In the genomic region with DNA sequence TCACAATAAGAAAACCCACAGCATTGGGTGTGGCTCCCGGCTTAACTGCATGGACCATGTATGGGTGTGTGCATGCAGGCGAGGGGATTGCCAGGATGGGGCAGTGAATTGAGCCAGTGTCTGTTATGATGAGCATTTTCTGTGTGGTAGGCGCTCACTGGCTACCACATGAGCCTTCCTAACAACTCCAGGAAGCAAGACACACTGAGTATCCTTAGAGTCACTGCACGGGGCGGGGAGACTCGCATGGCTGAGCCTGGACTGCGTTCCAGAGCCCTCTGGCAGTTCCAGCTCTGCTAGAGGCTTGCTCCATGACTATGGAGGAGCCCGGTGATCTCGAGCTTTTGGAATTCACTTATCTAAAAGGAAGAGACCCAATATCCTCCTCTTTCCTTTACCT, we compare ENCODE assay signal across 12 cellular contexts.
DNase-seq lines count a peak whose midpoint lies in the region; ATAC-seq and TF ChIP-seq lines count a peak whose summit lies in the region.
"Had no signal": no experiment of that assay in that cellular context is flagged by ENCODE, and none has a peak within 500 bp of the region (broad histone marks: within the 10 kb centered on the region; RNA-seq: fewer than 3 reads in every experiment).

No MANE protein-coding gene starts in this region.

- TF ChIP-seq CTCF in adrenal gland (IDR thresholded peaks at IDR 0.05) (no peak), upper lobe of right lung (IDR thresholded peaks at IDR 0.05) (no peak), tibial nerve (IDR thresholded peaks at IDR 0.05) (no peak)

- H3K36me3 ChIP-seq in adrenal gland (replicated peaks in 1 of 2), result no peaks in the 10 kb centered on the region
- no peaks in the 10 kb centered on the region for H3K36me3 ChIP-seq in upper lobe of right lung
- H3K36me3 ChIP-seq in tibial nerve, result no peaks in the 10 kb centered on the region
- H3K36me3 ChIP-seq: breast epithelium, left lung, uterus had no signal

- WGBS in adrenal gland, 4 donors, result 68 to 98% (median 84%) methylated on average over 7 to 9 of the region's 9 CpGs
- 73 to 92% methylated on average over 8 to 9 of the region's 9 CpGs for WGBS in tibial nerve, 2 donors

- H3K4me1 ChIP-seq in adrenal gland (replicated peaks in 1 of 2) (peaks cover 10 to 19% of the 10 kb centered on the region in 2 donors), upper lobe of right lung (peaks cover 6% of the 10 kb centered on the region), tibial nerve (peaks cover 0 to 5% (median 0%) of the 10 kb centered on the region in 4 donors)
- H3K4me1 ChIP-seq: breast epithelium, left lung, uterus had no signal

- no peaks in the 10 kb centered on the region for H3K27me3 ChIP-seq in adrenal gland
- no peaks in the 10 kb centered on the region for H3K27me3 ChIP-seq in upper lobe of right lung
- H3K27me3 ChIP-seq in tibial nerve, result no peaks in the 10 kb centered on the region
- H3K27me3 ChIP-seq: breast epithelium, left lung, uterus had no signal

- TF ChIP-seq POLR2A in adrenal gland (IDR thresholded peaks at IDR 0.05), result no peak
- no peak for TF ChIP-seq POLR2A in tibial nerve (IDR thresholded peaks at IDR 0.05)

- ATAC-seq in left ventricle myocardium superior, result peak; percentile 36
- peak; percentile 16 for ATAC-seq in upper lobe of right lung
- no peak for ATAC-seq in HG03432 (IDR thresholded peaks at IDR 0.05; ENCODE audit: unreplicated experiment)
- no peak for ATAC-seq in GM19328 (IDR thresholded peaks at IDR 0.05; ENCODE audit: unreplicated experiment)

- DNase-seq in NCI-H345 (lab: John Stamatoyannopoulos, UW), result peak; percentile 22
- DNase-seq in NCI-H345 treated with DMSO at 0.1 percent for 48 hours (lab: John Stamatoyannopoulos, UW; ENCODE audit: unreplicated experiment), result no peak
- no peak for DNase-seq in adrenal gland
- peak; percentile 48 for DNase-seq in left ventricle myocardium superior
- DNase-seq in upper lobe of right lung, result no peak
- DNase-seq in tibial nerve (ENCODE audit: low spot score in 2 of 2), result no peak
- DNase-seq: left lung; stimulated activated CD4-positive, alpha-beta T cell treated with anti-CD3 and anti-CD28 coated beads, Interleukin-1b, Interleukin-23, amount 100 ng/mL, for 48 hours; uterus had no signal

- H3K9me3 ChIP-seq in adrenal gland (replicated peaks in 1 of 3), result no peaks in the 10 kb centered on the region
- no peaks in the 10 kb centered on the region for H3K9me3 ChIP-seq in upper lobe of right lung
- no peaks in the 10 kb centered on the region for H3K9me3 ChIP-seq in tibial nerve
- H3K9me3 ChIP-seq: breast epithelium, left lung, uterus had no signal

- intact Hi-C loops in adrenal gland (cut with DNase I) (no loop called here), left ventricle myocardium superior (cut with micrococcal nuclease) (loop anchor here (5.0 kb wide), 1 partner anchor 48 kb away; no protein-coding TSS in a partner anchor), upper lobe of right lung (cut with DNase I) (no loop called here)

- H3K4me3 ChIP-seq in adrenal gland (no peak overlapping the region), upper lobe of right lung (no peak overlapping the region), tibial nerve (no peak overlapping the region)
- H3K4me3 ChIP-seq: breast epithelium, left lung, uterus had no signal

- no peak for TF ChIP-seq EP300 in tibial nerve (IDR thresholded peaks at IDR 0.05)

- H3K27ac ChIP-seq in adrenal gland (peak overlapping the region in 3 of 5 donors; percentile 4 to 42 (median 13)), upper lobe of right lung (no peak overlapping the region), tibial nerve (no peak overlapping the region)
- H3K27ac ChIP-seq: breast epithelium, left lung, uterus had no signal

Comparison
In these comparisons a context has a peak if more than half of its experiments do, and no peak if none do; other contexts are left out.
1. DNase-seq: peak in NCI-H345 (single experiment) and left ventricle myocardium superior (single experiment); none in NCI-H345 treated with DMSO at 0.1 percent for 48 hours (single experiment), adrenal gland (0 of 7), upper lobe of right lung (single experiment) and tibial nerve (0 of 2).
2. H3K27ac ChIP-seq: peak in adrenal gland (3 of 5); none in upper lobe of right lung (single experiment) and tibial nerve (0 of 4).
3. ATAC-seq: peak in left ventricle myocardium superior (single experiment) and upper lobe of right lung (single experiment); none in HG03432 (single experiment) and GM19328 (single experiment).